21 cellular contexts compared by ENCODE assay signal in genomic region chr4:27616166-27616565, GRCh38.
"Had no signal": no experiment of that assay in that cellular context is flagged by ENCODE, and none has a peak within 500 bp of the region (broad histone marks: within the 10 kb centered on the region; RNA-seq: fewer than 3 reads in every experiment).

No MANE protein-coding gene starts in this region.

- H3K36me3 ChIP-seq: gastroesophageal sphincter, heart right ventricle, left ventricle myocardium inferior, ovary, prostate gland, right atrium auricular region, upper lobe of left lung had no signal

- DNase-seq: activated CD4-positive, alpha-beta T cell treated with anti-CD3 and anti-CD28 coated beads, Interleukin-2, amount 50 U/mL, for 4 hours; activated CD8-positive, alpha-beta memory T cell treated with anti-CD3 and anti-CD28 coated beads for 24 hours; activated CD8-positive, alpha-beta memory T cell treated with anti-CD3 and anti-CD28 coated beads, Interleukin-2, amount 50 U/mL, for 4 hours; activated T-cell treated with anti-CD3 and anti-CD28 coated beads, Interleukin-2, amount 50 U/mL, for 24 hours; amygdala; body of pancreas; dermis blood vessel endothelial cell; effector CD8-positive, alpha-beta T cell; heart right ventricle; left ventricle myocardium inferior; midbrain; natural killer cell; ovary; stimulated activated CD4-positive, alpha-beta T cell treated with anti-CD3 and anti-CD28 coated beads, Interleukin-12 subunit alpha, Interleukin-12 subunit beta, amount 100 ng/mL, for 4 hours; stimulated activated CD4-positive, alpha-beta T cell treated with anti-CD3 and anti-CD28 coated beads, Interleukin-4, amount 100 ng/mL, for 4 hours; stimulated activated naive CD8-positive, alpha-beta T cell treated with anti-CD3 and anti-CD28 coated beads, Interleukin-15, Interleukin-2, amounts not matched to agents 100 U/mL and 50 U/mL, for 24 hours; T-helper 1 cell; upper lobe of left lung had no signal

- H3K27me3 ChIP-seq: body of pancreas, gastroesophageal sphincter, heart right ventricle, ovary, right atrium auricular region, upper lobe of left lung had no signal

- H3K4me3 ChIP-seq: body of pancreas, gastroesophageal sphincter, heart right ventricle, left ventricle myocardium inferior, ovary, prostate gland, right atrium auricular region, upper lobe of left lung had no signal
